In genomic region chrX:125005863-125006262, GRCh38 we compare ENCODE assay signal across 32 cellular contexts. TPM values are rescaled to one million over a fixed set of nuclear protein-coding genes. Genes with fewer than 3 reads are reported as not detected.
"Had no signal": no experiment of that assay in that cellular context is flagged by ENCODE, and none has a peak within 500 bp of the region (broad histone marks: within the 10 kb centered on the region; RNA-seq: fewer than 3 reads in every experiment).

No MANE protein-coding gene starts in this region.

- ATAC-seq: activated CD4-positive, CD25-positive, alpha-beta regulatory T cell treated with anti-CD3 and anti-CD28 coated beads, Interleukin-2, amount 50 U/mL, for 24 hours; activated CD8-positive, alpha-beta T cell treated with anti-CD3 and anti-CD28 coated beads for 36 hours; activated T-cell treated with anti-CD3 and anti-CD28 coated beads, Interleukin-2, amount 50 U/mL, for 4 hours; activated T-helper 17 cell treated with anti-CD3 and anti-CD28 coated beads, Interleukin-2, amount 50 U/mL, for 72 hours; foreskin keratinocyte; gastrocnemius medialis; T-helper 17 cell had no signal

- H3K9me3 Mint-ChIP-seq: activated T-cell treated with anti-CD3 and anti-CD28 coated beads, Interleukin-2, amount 50 U/mL, for 4 hours; central memory CD8-positive, alpha-beta T cell; T-helper 2 cell treated with Interferon-gamma antibody and Interleukin-4, amounts not matched to agents 5 μg/mL and 100 μg/mL, for 36 hours had no signal

- H3K4me3 ChIP-seq: coronary artery, dorsolateral prefrontal cortex, esophagus muscularis mucosa, gastrocnemius medialis had no signal

- H3K36me3 ChIP-seq: brain microvascular endothelial cell, esophagus muscularis mucosa, gastrocnemius medialis, WERI-Rb-1 had no signal

- H3K27me3 ChIP-seq: brain microvascular endothelial cell, esophagus muscularis mucosa, foreskin keratinocyte, gastrocnemius medialis had no signal

- H3K4me1 Mint-ChIP-seq: activated B cell treated with CpG ODN at 0.5 μM for 24 hours; activated T-helper 17 cell treated with anti-CD3 and anti-CD28 coated beads, Interleukin-2, amount 50 U/mL, for 72 hours; central memory CD8-positive, alpha-beta T cell; T-helper 17 cell had no signal

- H3K27ac ChIP-seq: brain microvascular endothelial cell, coronary artery, dorsolateral prefrontal cortex, esophagus muscularis mucosa, foreskin keratinocyte, gastrocnemius medialis, WERI-Rb-1 had no signal

- H3K4me3 Mint-ChIP-seq: activated B cell treated with CpG ODN at 0.5 μM for 24 hours; activated CD8-positive, alpha-beta T cell treated with anti-CD3 and anti-CD28 coated beads for 36 hours; activated naive CD8-positive, alpha-beta T cell; activated T-cell treated with anti-CD3 and anti-CD28 coated beads, Interleukin-2, amount 50 U/mL, for 4 hours; activated T-helper 17 cell treated with anti-CD3 and anti-CD28 coated beads, Interleukin-2, amount 50 U/mL, for 72 hours; central memory CD8-positive, alpha-beta T cell; dendritic cell treated with granulocyte-macrophage colony-stimulating factor and Interleukin-4, amounts not matched to agents 40 ng/mL and 50 ng/mL, for 4 days; T-helper 17 cell; T-helper 2 cell treated with Interferon-gamma antibody and Interleukin-4, amounts not matched to agents 5 μg/mL and 100 μg/mL, for 36 hours had no signal

- H3K4me1 ChIP-seq: esophagus muscularis mucosa, foreskin keratinocyte, gastrocnemius medialis had no signal

- H3K27me3 Mint-ChIP-seq: activated B cell treated with CpG ODN at 0.5 μM for 24 hours; activated CD8-positive, alpha-beta T cell treated with anti-CD3 and anti-CD28 coated beads for 36 hours; activated naive CD8-positive, alpha-beta T cell; activated T-helper 17 cell treated with anti-CD3 and anti-CD28 coated beads, Interleukin-2, amount 50 U/mL, for 72 hours; dendritic cell treated with granulocyte-macrophage colony-stimulating factor and Interleukin-4, amounts not matched to agents 40 ng/mL and 50 ng/mL, for 4 days; T-helper 17 cell had no signal

- DNase-seq: activated B cell treated with CpG ODN at 0.5 μM for 24 hours; activated CD4-positive, alpha-beta T cell treated with anti-CD3 and anti-CD28 coated beads for 48 hours; activated CD4-positive, alpha-beta T cell treated with anti-CD3 and anti-CD28 coated beads, Interleukin-2, amount 50 U/mL, for 1 hour; activated CD4-positive, alpha-beta T cell treated with anti-CD3 and anti-CD28 coated beads, Interleukin-2, amount 50 U/mL, for 48 hours; activated CD8-positive, alpha-beta memory T cell treated with anti-CD3 and anti-CD28 coated beads for 24 hours; activated CD8-positive, alpha-beta T cell treated with anti-CD3 and anti-CD28 coated beads for 36 hours; activated effector memory CD4-positive, alpha-beta T cell treated with Interleukin-2 at 50 U/mL for 16 hours; activated gamma-delta T cell treated with Interleukin-2 at 50 U/mL for 16 hours; activated naive CD4-positive, alpha-beta T cell treated with anti-CD3 and anti-CD28 coated beads, Interleukin-2, amount 50 U/mL, for 16 hours; activated naive CD4-positive, alpha-beta T cell treated with Interleukin-2 at 50 U/mL for 16 hours; activated T-cell treated with anti-CD3 and anti-CD28 coated beads, Interleukin-2, amount 50 U/mL, for 4 hours; amniotic stem cell; anterior cingulate cortex; brain microvascular endothelial cell; dorsolateral prefrontal cortex; effector memory CD4-positive, alpha-beta T cell; erythroblast; foreskin keratinocyte; gastrocnemius medialis; glutamatergic neuron; T-helper 1 cell; T-helper 17 cell; T1000; WERI-Rb-1 had no signal

- H3K36me3 Mint-ChIP-seq: activated naive CD8-positive, alpha-beta T cell had no signal

- H3K27ac Mint-ChIP-seq: activated B cell treated with CpG ODN at 0.5 μM for 24 hours; activated CD8-positive, alpha-beta T cell treated with anti-CD3 and anti-CD28 coated beads for 36 hours; activated naive CD8-positive, alpha-beta T cell; activated T-helper 17 cell treated with anti-CD3 and anti-CD28 coated beads, Interleukin-2, amount 50 U/mL, for 72 hours; dendritic cell treated with granulocyte-macrophage colony-stimulating factor and Interleukin-4, amounts not matched to agents 40 ng/mL and 50 ng/mL, for 4 days; T-helper 17 cell; T-helper 2 cell treated with Interferon-gamma antibody and Interleukin-4, amounts not matched to agents 5 μg/mL and 100 μg/mL, for 36 hours had no signal

- H3K9me3 ChIP-seq: esophagus muscularis mucosa, gastrocnemius medialis had no signal

RNA-seq across cellular contexts. Expression of gene TENM1, which starts 42.2 kb away (rescaled TPM):
- total RNA-seq: activated B cell treated with CpG ODN at 0.5 μM for 24 hours, foreskin keratinocyte had no signal
- polyA plus RNA-seq: foreskin keratinocyte had no signal
